ENCODE assay signal across 9 cellular contexts in the genomic region with DNA sequence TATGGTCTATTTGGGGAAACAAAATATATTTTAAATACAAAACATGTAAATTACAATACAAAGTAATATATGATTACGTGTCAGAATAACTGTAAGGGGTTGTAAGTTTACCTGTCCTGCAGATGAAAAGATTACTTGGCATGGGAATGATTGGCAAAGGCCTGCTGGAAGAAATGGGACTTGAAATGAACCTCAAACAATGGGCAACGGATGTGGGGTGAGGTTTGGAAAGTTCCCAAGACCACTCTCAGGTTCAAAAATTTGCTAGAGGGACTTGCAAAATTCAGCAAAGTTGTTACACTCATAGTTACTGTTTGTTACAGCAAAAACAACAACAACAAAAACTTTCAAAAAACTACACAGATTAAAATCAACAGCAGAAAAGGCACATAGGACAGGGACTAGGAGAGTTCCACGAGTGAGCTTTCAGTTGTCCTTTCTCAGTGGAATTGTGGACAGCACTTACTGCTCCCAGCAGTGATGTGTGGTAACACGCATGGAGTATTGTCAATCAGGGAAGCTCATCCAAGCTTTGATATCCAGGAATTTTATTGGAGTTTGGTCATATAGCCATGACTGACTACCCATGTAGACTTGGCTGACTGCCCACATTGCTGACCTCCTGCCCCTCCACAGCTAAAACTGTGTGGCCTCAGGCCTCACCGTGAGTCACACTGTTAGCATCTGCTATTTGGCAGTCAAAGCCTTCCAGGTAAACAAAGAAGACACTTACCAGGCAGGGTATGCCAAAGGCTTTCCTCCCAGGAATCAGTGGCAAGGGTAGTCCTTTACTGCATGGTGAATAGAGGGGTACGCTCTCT. TPM values are rescaled to one million over a fixed set of nuclear protein-coding genes. Genes with fewer than 3 reads are reported as not detected.
DNase-seq lines count a peak whose midpoint lies in the region; ATAC-seq, FAIRE-seq and TF ChIP-seq lines count a peak whose summit lies in the region.
"Had no signal": no experiment of that assay in that cellular context is flagged by ENCODE, and none has a peak within 500 bp of the region (broad histone marks: within the 10 kb centered on the region; RNA-seq: fewer than 3 reads in every experiment).

No MANE protein-coding gene starts in this region.

- H2AFZ ChIP-seq in HepG2 (ENCODE audit: low read length) (no peak overlapping the region), OCI-LY7 (ENCODE audit: low read length) (no peak overlapping the region)

- H3K79me2 ChIP-seq in HepG2 (ENCODE audit: insufficient read depth, low read length) (peaks cover 28% of the 10 kb centered on the region), OCI-LY7 (ENCODE audit: insufficient read depth, low read depth, low read length) (no peaks in the 10 kb centered on the region)

- TF ChIP-seq RAD21 in HepG2 (CRISPR knock-in tag; IDR thresholded peaks at IDR 0.05): no peak

- H3K4me1 ChIP-seq in body of pancreas: peaks cover 22% of the 10 kb centered on the region
- peaks cover 32% of the 10 kb centered on the region for H3K4me1 ChIP-seq in HepG2 (ENCODE audit: insufficient read depth, low read length)
- no peaks in the 10 kb centered on the region for H3K4me1 ChIP-seq in vagina
- no peaks in the 10 kb centered on the region for H3K4me1 ChIP-seq in OCI-LY7 (ENCODE audit: insufficient read depth, low read length, poor library complexity, severe bottlenecking)

- H3K9ac ChIP-seq in HepG2 (ENCODE audit: insufficient read depth, low read depth, low read length): peak overlapping the region; percentile 37; the same call in 1 of the 2 replicates

- BruUV-seq in HepG2 (replicated peaks; lab: Mats Ljungman, UMichigan) (no TSS peak), OCI-LY7 (replicated peaks; lab: Mats Ljungman, UMichigan) (no TSS peak)

- POLR2A ChIA-PET in HepG2 (lab: Yijun Ruan, JAX): interaction anchor here (1.1 to 1.5 kb wide), 2 partner anchors 9 to 44 kb away, joined by 3 to 4 read pairs; partner anchors contain the start of gene EXOC6
- POLR2A ChIA-PET in OCI-LY7 (lab: Charles Lee): no interaction called here

- TF ChIP-seq CTCF in AG09319 (IDR thresholded peaks at IDR 0.05; ENCODE audit: low read depth, low read length) (no peak), body of pancreas (IDR thresholded peaks at IDR 0.05) (no peak), HepG2 (CRISPR knock-in tag; IDR thresholded peaks at IDR 0.05) (no peak), vagina (IDR thresholded peaks at IDR 0.05) (no peak), OCI-LY7 (conservative IDR thresholded peaks at IDR 0.05; ENCODE audit: low read length) (no peak)

- CTCF ChIA-PET in HepG2 (lab: Yijun Ruan, JAX; ENCODE audit: low intra/inter-chr PET ratio, low total read pairs) (no interaction called here), OCI-LY7 (lab: Charles Lee; ENCODE audit: unreplicated experiment) (no interaction called here)

- peak; percentile 97 for FAIRE-seq in HepG2 (lab: Jason Lieb, UNC)

- WGBS in body of pancreas, 2 donors: 65 to 67% methylated on average over 6 of the region's 6 CpGs
- WGBS in HepG2 (ENCODE audit: low lambda C conversion rate): 43% methylated on average over 6 of the region's 6 CpGs

- H3K27ac ChIP-seq in body of pancreas (peak overlapping the region in 2 of 4 donors; percentile 32 to 38), HepG2 (ENCODE audit: extremely low read length, insufficient read depth, low read length) (peak overlapping the region; percentile 68), vagina (no peak overlapping the region), OCI-LY7 (ENCODE audit: low read depth, low read length, poor library complexity, severe bottlenecking) (no peak overlapping the region)

- ATAC-seq in body of pancreas (peak; percentile 59), HepG2 (peak; percentile 98), GM21723 (IDR thresholded peaks at IDR 0.05; ENCODE audit: unreplicated experiment) (no peak), HG02759 (IDR thresholded peaks at IDR 0.05; ENCODE audit: unreplicated experiment) (no peak)
- ATAC-seq: activated CD4-positive, CD25-positive, alpha-beta regulatory T cell treated with anti-CD3 and anti-CD28 coated beads, Interleukin-2, amount 50 U/mL, for 24 hours had no signal

- no peaks in the 10 kb centered on the region for H3K9me3 ChIP-seq in body of pancreas
- H3K9me3 ChIP-seq in HepG2 (ENCODE audit: low read length): no peaks in the 10 kb centered on the region
- no peaks in the 10 kb centered on the region for H3K9me3 ChIP-seq in vagina
- no peaks in the 10 kb centered on the region for H3K9me3 ChIP-seq in OCI-LY7 (ENCODE audit: low read length)

- H3K36me3 ChIP-seq in body of pancreas (replicated peaks in 1 of 2; ENCODE audit: insufficient read depth in 1 of 2, low read depth in 2 of 2) (no peaks in the 10 kb centered on the region), HepG2 (replicated peaks in 1 of 2; ENCODE audit: control insufficient read depth in 1 of 2, insufficient read depth in 2 of 2, low read length in 2 of 2) (peaks cover 0 to 1% of the 10 kb centered on the region in 2 experiments; a peak in 1 of 5 replicates), vagina (no peaks in the 10 kb centered on the region), OCI-LY7 (ENCODE audit: insufficient read depth, low read length) (no peaks in the 10 kb centered on the region)

- peak overlapping the region; percentile 73 for H3K4me2 ChIP-seq in HepG2 (ENCODE audit: low read depth, low read length)
- no peak overlapping the region for H3K4me2 ChIP-seq in OCI-LY7 (ENCODE audit: low read length)

- peak in 1 of 2 experiments; percentile 72; a peak in 2 of 4 replicates for TF ChIP-seq EP300 in HepG2 (IDR thresholded peaks at IDR 0.05; ENCODE audit: low read depth in 2 of 2, low read length in 2 of 2)
- peak; percentile 54; the same call in 1 of the 2 replicates for TF ChIP-seq EP300 in HepG2 (CRISPR knock-in tag; IDR thresholded peaks at IDR 0.05; ENCODE audit: borderline replicate concordance)

- H3K9me2 ChIP-seq in OCI-LY7 (ENCODE audit: insufficient read depth, low read length): no peaks in the 10 kb centered on the region

- H3K4me3 ChIP-seq in body of pancreas (no peak overlapping the region), HepG2 (replicated peaks in 1 of 3; ENCODE audit: insufficient read depth in 1 of 3, low read depth in 2 of 3, low read length in 3 of 3) (peak overlapping the region in 1 of 3 experiments; percentile 28; a peak in 1 of 6 replicates), vagina (no peak overlapping the region), OCI-LY7 (ENCODE audit: low read depth, low read length, poor library complexity, severe bottlenecking) (no peak overlapping the region)

- intact Hi-C loops in body of pancreas (cut with DNase I): no loop called here
- intact Hi-C loops in HepG2 (cut with micrococcal nuclease; ENCODE audit: unreplicated experiment): loop anchor here (1.0 to 10.0 kb wide), 2 partner anchors 45 to 143 kb away; no protein-coding TSS in a partner anchor
- intact Hi-C loops in vagina (cut with DNase I): no loop called here
- intact Hi-C loops in OCI-LY7 (cut with micrococcal nuclease; ENCODE audit: unreplicated experiment): no loop called here

- DNase-seq in AG09319 (ENCODE audit: extremely low read depth, low read depth) (peak; percentile 47), HuH-7 (ENCODE audit: low spot score) (peak; percentile 34), body of pancreas (peak; percentile 45 to 71 (median 64)), HepG2 (ENCODE audit: low spot score) (peak; percentile 96), vagina (ENCODE audit: extremely low spot score in 2 of 2) (no peak), OCI-LY7 (ENCODE audit: low spot score) (no peak)

- H3K27me3 ChIP-seq in body of pancreas (no peaks in the 10 kb centered on the region), HepG2 (ENCODE audit: control insufficient read depth in 1 of 2, insufficient read depth in 2 of 2, low read length in 2 of 2) (no peaks in the 10 kb centered on the region), vagina (no peaks in the 10 kb centered on the region)

- H4K20me1 ChIP-seq in HepG2 (ENCODE audit: insufficient read depth, low read length) (peaks cover 13% of the 10 kb centered on the region; the same call in 1 of the 2 replicates), OCI-LY7 (ENCODE audit: insufficient read depth, low read length) (no peaks in the 10 kb centered on the region)

- no peak for TF ChIP-seq POLR2A in body of pancreas (IDR thresholded peaks at IDR 0.05)
- TF ChIP-seq POLR2A in HepG2 (IDR thresholded peaks at IDR 0.05; ENCODE audit: insufficient read depth in 1 of 2, low read depth in 2 of 2, low read length in 2 of 2): no peak
- no peak for TF ChIP-seq POLR2A in vagina (IDR thresholded peaks at IDR 0.05)

- in situ Hi-C loops in HepG2 (cut with HindIII; ENCODE audit: extremely low pct_ligation_motif_present, low pct_unique_long_range_greater_than_20kb): no loop called here

TF ChIP-seq in HepG2, 621 proteins besides CTCF, POLR2A, EP300 and RAD21 (continues in another document):
- no peak for TF ChIP-seq GATA4 (IDR thresholded peaks at IDR 0.05; ENCODE audit: borderline replicate concordance, low read depth)

RNA-seq across cellular contexts. Expression of gene EXOC6, which starts 43.8 kb away (rescaled TPM):
- total RNA-seq in body of pancreas (10 to 100 TPM; 13.2 to 70.8 TPM), HepG2 (2016; rRNA removed; fragmentation: Illumina TruSeq; extraction: Trizol) (22.2 and 48.7 TPM in 2 replicates), vagina (9.3 TPM), OCI-LY7 (2022) (9.4 and 12.5 TPM in 2 replicates)
- 7.3 and 14.2 TPM in 2 replicates for total RNA-seq in HepG2 (2016; cell fraction: cytosol; rRNA removed; fragmentation: Illumina TruSeq; extraction: Trizol; ENCODE audit: low read depth)
- total RNA-seq in HepG2 (2016; cell fraction: insoluble cytoplasmic fraction; rRNA removed; fragmentation: Illumina TruSeq; extraction: Trizol): 17.2 and 42.9 TPM in 2 replicates
- 6.2 and 7.0 TPM in 2 replicates for total RNA-seq in HepG2 (2016; cell fraction: membrane; rRNA removed; fragmentation: Illumina TruSeq; extraction: Trizol)
- 18.5 and 31.1 TPM in 2 replicates for total RNA-seq in HepG2 (2016; cell fraction: nucleus; rRNA removed; fragmentation: Illumina TruSeq; extraction: Trizol)
- 29.2 and 49.6 TPM in 2 replicates for polyA plus RNA-seq in HepG2 (2011; rRNA removed)
- polyA plus RNA-seq in HepG2 (2011; cell fraction: cytosol; rRNA removed): 4.3 and 6.9 TPM in 2 replicates
- polyA plus RNA-seq in HepG2 (2011; cell fraction: nucleus; rRNA removed): 15.2 and 18.0 TPM in 2 replicates
- polyA plus RNA-seq in HepG2 (2012): 9.3 and 16.9 TPM in 2 replicates
- polyA plus RNA-seq in HepG2 (2016; cell fraction: cytosol; fragmentation: Illumina TruSeq; extraction: Trizol; ENCODE audit: low read depth): 0.59 and 1.00 TPM in 2 replicates
- polyA plus RNA-seq in HepG2 (2016; cell fraction: insoluble cytoplasmic fraction; fragmentation: Illumina TruSeq; extraction: Trizol; ENCODE audit: low read depth): 17.7 and 18.9 TPM in 2 replicates
- polyA plus RNA-seq in HepG2 (2016; cell fraction: membrane; fragmentation: Illumina TruSeq; extraction: Trizol; ENCODE audit: low read depth): 1.8 and 2.2 TPM in 2 replicates
- 10.8 and 12.2 TPM in 2 replicates for polyA plus RNA-seq in HepG2 (2016; cell fraction: nucleus; fragmentation: Illumina TruSeq; extraction: Trizol; ENCODE audit: insufficient read depth, low read depth)
- 26.0 and 75.6 TPM in 2 replicates for polyA minus RNA-seq in HepG2 (2011; rRNA and poly(A)+ RNA removed; ENCODE audit: low replicate concordance)
- 18.7 and 31.6 TPM in 2 replicates for polyA minus RNA-seq in HepG2 (2011; cell fraction: cytosol; rRNA and poly(A)+ RNA removed)
- 48.2 and 49.5 TPM in 2 replicates for polyA minus RNA-seq in HepG2 (2011; cell fraction: nucleus; rRNA and poly(A)+ RNA removed)
- 8.0 and 9.6 TPM in 2 replicates for total RNA-seq in OCI-LY7 (2014; rRNA removed; shearing (Covaris generic))

Comparison
In these comparisons a context has a peak if more than half of its experiments do, and no peak if none do; other contexts are left out.
1. DNase-seq: peak in AG09319 (single experiment), HuH-7 (single experiment), body of pancreas (4 of 4) and HepG2 (single experiment); none in vagina (0 of 2) and OCI-LY7 (single experiment).
2. ATAC-seq: peak in body of pancreas (single experiment) and HepG2 (single experiment); none in GM21723 (single experiment) and HG02759 (single experiment).